18 cellular contexts compared by ENCODE assay signal in genomic region chr6:52526634-52527033, GRCh38.
"Had no signal": no experiment of that assay in that cellular context is flagged by ENCODE, and none has a peak within 500 bp of the region (broad histone marks: within the 10 kb centered on the region; RNA-seq: fewer than 3 reads in every experiment).

No MANE protein-coding gene starts in this region.

- ATAC-seq: activated CD4-positive, CD25-positive, alpha-beta regulatory T cell treated with anti-CD3 and anti-CD28 coated beads, Interleukin-2, amount 50 U/mL, for 24 hours; activated naive CD4-positive, alpha-beta T cell treated with anti-CD3 and anti-CD28 coated beads, Interleukin-2, amount 50 U/mL, for 72 hours; heart left ventricle; left lobe of liver; natural killer cell treated with Interleukin-12 subunit alpha and Interleukin-12 subunit beta and Interleukin-15 and Interleukin-18, amount 100 ng/mL, for 72 hours; sciatic nerve; stimulated activated naive B cell treated with anti-CD40 and anti-IgM and Interleukin-4, amounts not matched to agents 10 μg/mL and 1 μg/mL and 100 μg/mL, for 72 hours had no signal

- H3K36me3 ChIP-seq: breast epithelium had no signal

- H3K4me3 Mint-ChIP-seq: natural killer cell treated with Interleukin-12 subunit alpha and Interleukin-12 subunit beta and Interleukin-15 and Interleukin-18, amount 100 ng/mL, for 72 hours; stimulated activated naive B cell treated with anti-CD40 and anti-IgM and Interleukin-4, amounts not matched to agents 10 μg/mL and 1 μg/mL and 100 μg/mL, for 72 hours; type B pancreatic cell had no signal

- H3K9me3 Mint-ChIP-seq: natural killer cell treated with Interleukin-12 subunit alpha and Interleukin-12 subunit beta and Interleukin-15 and Interleukin-18, amount 100 ng/mL, for 72 hours; stimulated activated naive B cell treated with anti-CD40 and anti-IgM and Interleukin-4, amounts not matched to agents 10 μg/mL and 1 μg/mL and 100 μg/mL, for 72 hours; type B pancreatic cell had no signal

- H3K27ac Mint-ChIP-seq: activated naive CD4-positive, alpha-beta T cell treated with anti-CD3 and anti-CD28 coated beads, Interleukin-2, amount 50 U/mL, for 72 hours; natural killer cell treated with Interleukin-12 subunit alpha and Interleukin-12 subunit beta and Interleukin-15 and Interleukin-18, amount 100 ng/mL, for 72 hours; stimulated activated naive B cell treated with anti-CD40 and anti-IgM and Interleukin-4, amounts not matched to agents 10 μg/mL and 1 μg/mL and 100 μg/mL, for 72 hours; type B pancreatic cell had no signal

- H3K27me3 Mint-ChIP-seq: natural killer cell treated with Interleukin-12 subunit alpha and Interleukin-12 subunit beta and Interleukin-15 and Interleukin-18, amount 100 ng/mL, for 72 hours; stimulated activated naive B cell treated with anti-CD40 and anti-IgM and Interleukin-4, amounts not matched to agents 10 μg/mL and 1 μg/mL and 100 μg/mL, for 72 hours; type B pancreatic cell had no signal

- H3K4me1 Mint-ChIP-seq: stimulated activated naive B cell treated with anti-CD40 and anti-IgM and Interleukin-4, amounts not matched to agents 10 μg/mL and 1 μg/mL and 100 μg/mL, for 72 hours had no signal

- H3K27me3 ChIP-seq: breast epithelium, heart left ventricle, spleen had no signal

- DNase-seq: activated effector memory CD4-positive, alpha-beta T cell treated with Interleukin-2 at 50 U/mL for 16 hours; activated T-cell treated with anti-CD3 and anti-CD28 coated beads, Interleukin-2, amount 50 U/mL, for 1 hour; amygdala; foreskin melanocyte; heart left ventricle; mammary epithelial cell; nucleus accumbens; spleen; stimulated activated CD4-positive, alpha-beta T cell treated with anti-CD3 and anti-CD28 coated beads, Interleukin-1b, Interleukin-23, amount 100 ng/mL, for 48 hours; stimulated activated naive B cell treated with anti-CD40 and anti-IgM and Interleukin-4, amounts not matched to agents 10 μg/mL and 1 μg/mL and 100 μg/mL, for 72 hours had no signal

- H3K9me3 ChIP-seq: breast epithelium, heart left ventricle, spleen had no signal

- FAIRE-seq: colon had no signal

- H3K4me3 ChIP-seq: breast epithelium, heart left ventricle, spleen had no signal

- H3K27ac ChIP-seq: breast epithelium, heart left ventricle, spleen had no signal

- H3K36me3 Mint-ChIP-seq: activated naive CD4-positive, alpha-beta T cell treated with anti-CD3 and anti-CD28 coated beads, Interleukin-2, amount 50 U/mL, for 72 hours; natural killer cell treated with Interleukin-12 subunit alpha and Interleukin-12 subunit beta and Interleukin-15 and Interleukin-18, amount 100 ng/mL, for 72 hours had no signal

- H3K4me1 ChIP-seq: breast epithelium had no signal
